12 cellular contexts compared by ENCODE assay signal in genomic region chr1:195591917-195592672, GRCh38.
A peak's percentile ranks its signal among the peaks of the same experiment; 100 is the strongest.
DNase-seq lines count a peak whose midpoint lies in the region; ATAC-seq, FAIRE-seq and TF ChIP-seq lines count a peak whose summit lies in the region.
"Had no signal": no experiment of that assay in that cellular context is flagged by ENCODE, and none has a peak within 500 bp of the region (broad histone marks: within the 10 kb centered on the region; RNA-seq: fewer than 3 reads in every experiment).

No MANE protein-coding gene starts in this region.

- CTCF ChIA-PET in HepG2 (lab: Yijun Ruan, JAX; ENCODE audit: low intra/inter-chr PET ratio, low total read pairs): no interaction called here

- TF ChIP-seq EP300 in HepG2 (IDR thresholded peaks at IDR 0.05; ENCODE audit: low read depth in 2 of 2, low read length in 2 of 2) (no peak), HepG2 (CRISPR knock-in tag; IDR thresholded peaks at IDR 0.05; ENCODE audit: borderline replicate concordance) (no peak)

- H3K4me2 ChIP-seq in HepG2 (ENCODE audit: low read depth, low read length): no peak overlapping the region

- no peak overlapping the region for H3K9ac ChIP-seq in HepG2 (ENCODE audit: insufficient read depth, low read depth, low read length)

- DNase-seq in AG10803 (ENCODE audit: low read depth): peak; percentile 86
- peak; percentile 29 for DNase-seq in HTR-8/SVneo (ENCODE audit: insufficient read length, low spot score)
- DNase-seq in amniotic epithelial cell (ENCODE audit: low read depth): peak; percentile 45
- peak; percentile 79 for DNase-seq in kidney epithelial cell (ENCODE audit: low read depth)
- DNase-seq in small intestine: no peak
- no peak for DNase-seq in SW 1271 (lab: John Stamatoyannopoulos, UW)
- DNase-seq in uterus: no peak
- no peak for DNase-seq in HepG2 (ENCODE audit: low spot score)
- DNase-seq: activated CD8-positive, alpha-beta memory T cell treated with anti-CD3 and anti-CD28 coated beads, Interleukin-2, amount 50 U/mL, for 48 hours; adrenal gland; CD4-positive, alpha-beta T cell; NK-92 treated with Interleukin-12 subunit alpha and Interleukin-12 subunit beta, amount 100 ng/mL, for 24 hours had no signal

- no peaks in the 10 kb centered on the region for H3K79me2 ChIP-seq in HepG2 (ENCODE audit: insufficient read depth, low read length)

- no peak for TF ChIP-seq POLR2A in uterus (IDR thresholded peaks at IDR 0.05)
- TF ChIP-seq POLR2A in HepG2 (IDR thresholded peaks at IDR 0.05; ENCODE audit: insufficient read depth in 1 of 2, low read depth in 2 of 2, low read length in 2 of 2): no peak

- FAIRE-seq in HTR-8/SVneo (lab: Jason Lieb, UNC) (no peak), small intestine (lab: Jason Lieb, UNC) (no peak), HepG2 (lab: Jason Lieb, UNC) (no peak)

- H3K27me3 ChIP-seq in kidney epithelial cell (ENCODE audit: control insufficient read depth, insufficient read depth, low read length) (no peaks in the 10 kb centered on the region), small intestine (ENCODE audit: control insufficient read depth in 2 of 2, insufficient read depth in 2 of 2, low read length in 2 of 2) (no peaks in the 10 kb centered on the region), uterus (no peaks in the 10 kb centered on the region), HepG2 (ENCODE audit: control insufficient read depth in 1 of 2, insufficient read depth in 2 of 2, low read length in 2 of 2) (no peaks in the 10 kb centered on the region)
- H3K27me3 ChIP-seq: adrenal gland had no signal

- H4K20me1 ChIP-seq in HepG2 (ENCODE audit: insufficient read depth, low read length): no peaks in the 10 kb centered on the region

- H3K9me3 ChIP-seq in small intestine (ENCODE audit: control insufficient read depth, low read depth) (no peaks in the 10 kb centered on the region), uterus (no peaks in the 10 kb centered on the region), HepG2 (ENCODE audit: low read length) (no peaks in the 10 kb centered on the region)
- H3K9me3 ChIP-seq: adrenal gland had no signal

- H3K4me1 ChIP-seq in small intestine (ENCODE audit: control insufficient read depth in 2 of 2, insufficient read depth in 1 of 2, low read depth in 1 of 2, low read length in 1 of 2) (no peaks in the 10 kb centered on the region), uterus (no peaks in the 10 kb centered on the region), HepG2 (ENCODE audit: insufficient read depth, low read length) (no peaks in the 10 kb centered on the region)
- H3K4me1 ChIP-seq: adrenal gland had no signal

- POLR2A ChIA-PET in HepG2 (lab: Yijun Ruan, JAX): no interaction called here

- no TSS peak for BruUV-seq in HepG2 (replicated peaks; lab: Mats Ljungman, UMichigan)

- H3K4me3 ChIP-seq in AG10803 (ENCODE audit: low read length) (no peak overlapping the region; the same call in 1 of the 2 replicates), kidney epithelial cell (ENCODE audit: low read depth, low read length) (no peak overlapping the region), small intestine (ENCODE audit: low read depth in 1 of 2, low read length in 2 of 2) (no peak overlapping the region), uterus (no peak overlapping the region), HepG2 (replicated peaks in 1 of 3; ENCODE audit: insufficient read depth in 1 of 3, low read depth in 2 of 3, low read length in 3 of 3) (no peak overlapping the region)
- H3K4me3 ChIP-seq: adrenal gland had no signal

- whole genome bisulfite sequencing in small intestine, 3 donors: 65 to 77% (median 70%) methylated on average over 3 of the region's 3 CpGs
- 2% methylated on average over 3 of the region's 3 CpGs for WGBS in HepG2 (ENCODE audit: low lambda C conversion rate)

- intact Hi-C loops in uterus (cut with DNase I; ENCODE audit: low total_unique reads) (no loop called here), HepG2 (cut with micrococcal nuclease; ENCODE audit: unreplicated experiment) (no loop called here)

- ATAC-seq in HepG2: no peak

- H2AFZ ChIP-seq in HepG2 (ENCODE audit: low read length): no peak overlapping the region

- no peak overlapping the region for H3K27ac ChIP-seq in small intestine (ENCODE audit: low read depth in 1 of 2, low read length in 1 of 2)
- no peak overlapping the region for H3K27ac ChIP-seq in uterus
- no peak overlapping the region for H3K27ac ChIP-seq in HepG2 (ENCODE audit: extremely low read length, insufficient read depth, low read length)
- H3K27ac ChIP-seq: adrenal gland had no signal

- TF ChIP-seq RAD21 in HepG2 (CRISPR knock-in tag; IDR thresholded peaks at IDR 0.05): no peak

- in situ Hi-C loops in HepG2 (cut with HindIII; ENCODE audit: extremely low pct_ligation_motif_present, low pct_unique_long_range_greater_than_20kb): no loop called here

- no peak for TF ChIP-seq CTCF in AG10803 (conservative IDR thresholded peaks at IDR 0.05; ENCODE audit: low read length)
- TF ChIP-seq CTCF in kidney epithelial cell (IDR thresholded peaks at IDR 0.05; ENCODE audit: insufficient read depth, low read length, poor library complexity, severe bottlenecking): no peak
- no peak for TF ChIP-seq CTCF in uterus (IDR thresholded peaks at IDR 0.05)
- TF ChIP-seq CTCF in HepG2 (CRISPR knock-in tag; IDR thresholded peaks at IDR 0.05): no peak

- H3K36me3 ChIP-seq in kidney epithelial cell (ENCODE audit: control insufficient read depth, insufficient read depth, low read length) (no peaks in the 10 kb centered on the region), small intestine (ENCODE audit: control insufficient read depth in 2 of 2, insufficient read depth in 2 of 2, low read length in 2 of 2) (no peaks in the 10 kb centered on the region), uterus (no peaks in the 10 kb centered on the region), HepG2 (replicated peaks in 1 of 2; ENCODE audit: control insufficient read depth in 1 of 2, insufficient read depth in 2 of 2, low read length in 2 of 2) (no peaks in the 10 kb centered on the region)
- H3K36me3 ChIP-seq: adrenal gland had no signal

TF ChIP-seq in HepG2, 621 proteins besides CTCF, POLR2A, EP300 and RAD21:
- no peak for TF ChIP-seq SNAPC2 (CRISPR knock-in tag; IDR thresholded peaks at IDR 0.05)
- TF ChIP-seq ZNF670 (CRISPR knock-in tag; IDR thresholded peaks at IDR 0.05; ENCODE audit: borderline replicate concordance): no peak
- no peak for TF ChIP-seq ZSCAN21 (CRISPR knock-in tag; IDR thresholded peaks at IDR 0.05; ENCODE audit: borderline replicate concordance)

Comparison
In these comparisons a context has a peak if more than half of its experiments do, and no peak if none do; other contexts are left out.
1. DNase-seq: peak in AG10803 (single experiment), HTR-8/SVneo (single experiment), amniotic epithelial cell (single experiment) and kidney epithelial cell (single experiment); none in small intestine (single experiment), SW 1271 (0 of 2), uterus (0 of 2) and HepG2 (single experiment).